Comparison of ENCODE assay signal across 1 cellular context in genomic region chr3:40524571-40525285, GRCh38.
A peak's percentile ranks its signal among the peaks of the same experiment; 100 is the strongest.
TF ChIP-seq lines count a peak whose summit lies in the region.

TSS of gene ZNF621 (plus strand) at chr3:40524960. CDS start at chr3:40525841, 881 bp downstream.

TF ChIP-seq in K562, 482 proteins besides CTCF, POLR2A, EP300 and RAD21 (continued from another document and continues in another):
- TF ChIP-seq ELF1 (tag; IDR thresholded peaks at IDR 0.05), result peak; percentile 97
- peak; percentile 79 for TF ChIP-seq SOX6 (IDR thresholded peaks at IDR 0.05)
- TF ChIP-seq MBD2 (IDR thresholded peaks at IDR 0.05; ENCODE audit: borderline replicate concordance, low read depth), result peak; percentile 76; the same call in 1 of the 2 replicates
- no peak for TF ChIP-seq ILK (tag; IDR thresholded peaks at IDR 0.05; ENCODE audit: borderline replicate concordance, low read depth)
- peak; percentile 6; the same call in 1 of the 2 replicates for TF ChIP-seq ZNF239 (CRISPR knock-in tag; IDR thresholded peaks at IDR 0.05)
- no peak for TF ChIP-seq ZNF175 (CRISPR knock-in tag; IDR thresholded peaks at IDR 0.05; ENCODE audit: low read depth)
- no peak; the same call in 1 of the 2 replicates for TF ChIP-seq KLF6 (CRISPR knock-in tag; IDR thresholded peaks at IDR 0.05; ENCODE audit: borderline replicate concordance)
- TF ChIP-seq ZNF717 (CRISPR knock-in tag; IDR thresholded peaks at IDR 0.05), result no peak
- TF ChIP-seq RB1 (IDR thresholded peaks at IDR 0.05; ENCODE audit: low read depth), result peak; percentile 84
- TF ChIP-seq TRIM25 (IDR thresholded peaks at IDR 0.05; ENCODE audit: borderline replicate concordance), result no peak
- peak; percentile 61 to 91; a peak in 2 of 4 replicates for TF ChIP-seq UBTF (IDR thresholded peaks at IDR 0.05; ENCODE audit: borderline replicate concordance in 1 of 2, low read depth in 2 of 2, low read length in 2 of 2)
- peak; percentile 41 for TF ChIP-seq FUS (optimal IDR thresholded peaks at IDR 0.05; ENCODE audit: low read depth, low read length)
- TF ChIP-seq RBM17 (IDR thresholded peaks at IDR 0.05; ENCODE audit: borderline replicate concordance, low read depth, low read length), result no peak
- TF ChIP-seq ZNF561 (CRISPR knock-in tag; conservative IDR thresholded peaks at IDR 0.05), result no peak
- TF ChIP-seq CCAR2 (IDR thresholded peaks at IDR 0.05; ENCODE audit: low read depth, low read length), result no peak
- 0 out of 2 replicates have a peak, but pooled peaks have one; percentile 8 for TF ChIP-seq PTBP1 (IDR thresholded peaks at IDR 0.05; ENCODE audit: low read depth, low read length)
- 0 out of 2 replicates have a peak, but pooled peaks have one; percentile 65 for TF ChIP-seq E2F4 (CRISPR knock-in tag; IDR thresholded peaks at IDR 0.05; ENCODE audit: low read depth)
- TF ChIP-seq ZNF449 (CRISPR knock-in tag; IDR thresholded peaks at IDR 0.05), result no peak
- no peak for TF ChIP-seq SMAD2 (IDR thresholded peaks at IDR 0.05; ENCODE audit: low read depth, low read length)
- TF ChIP-seq PRMT5 (CRISPR knock-in tag; IDR thresholded peaks at IDR 0.05), result no peak
- TF ChIP-seq ZNF318 (IDR thresholded peaks at IDR 0.05; ENCODE audit: borderline replicate concordance in 1 of 2, low read depth in 1 of 2), result no peak
- TF ChIP-seq ZNF444 (CRISPR knock-in tag; IDR thresholded peaks at IDR 0.05), result no peak
- peak; percentile 97 for TF ChIP-seq ZEB2 (IDR thresholded peaks at IDR 0.05)
- TF ChIP-seq SFPQ (IDR thresholded peaks at IDR 0.05; ENCODE audit: low read depth, low read length), result no peak
- no peak for TF ChIP-seq GATAD2B (IDR thresholded peaks at IDR 0.05; ENCODE audit: borderline replicate concordance)
- no peak for TF ChIP-seq ZBTB43 (CRISPR knock-in tag; IDR thresholded peaks at IDR 0.05)
- no peak for TF ChIP-seq ZKSCAN3 (CRISPR knock-in tag; IDR thresholded peaks at IDR 0.05)
- TF ChIP-seq CREB5 (CRISPR knock-in tag; IDR thresholded peaks at IDR 0.05), result 0 out of 2 replicates have a peak, but pooled peaks have one; percentile 17
- 0 out of 2 replicates have a peak, but pooled peaks have one; percentile 67 for TF ChIP-seq ARID3B (CRISPR knock-in tag; IDR thresholded peaks at IDR 0.05; ENCODE audit: borderline replicate concordance)
- no peak for TF ChIP-seq ZNF280B (CRISPR knock-in tag; IDR thresholded peaks at IDR 0.05)
- TF ChIP-seq EWSR1 (IDR thresholded peaks at IDR 0.05; ENCODE audit: borderline replicate concordance, low read depth, partially characterized antibody), result no peak
- peak; percentile 99 for TF ChIP-seq RBFOX2 (IDR thresholded peaks at IDR 0.05; ENCODE audit: low read depth, low read length)
